Comparison of ENCODE assay signal across 23 cellular contexts in genomic region chr4:23697001-23697528, GRCh38.
"Had no signal": no experiment of that assay in that cellular context is flagged by ENCODE, and none has a peak within 500 bp of the region (broad histone marks: within the 10 kb centered on the region; RNA-seq: fewer than 3 reads in every experiment).

No MANE protein-coding gene starts in this region.

- H3K4me1 ChIP-seq: colonic mucosa, esophagus muscularis mucosa, spleen, testis, tibial nerve had no signal

- H3K36me3 ChIP-seq: colonic mucosa, esophagus muscularis mucosa, gastrocnemius medialis, heart right ventricle, spleen, tibial nerve had no signal

- H3K27ac ChIP-seq: colonic mucosa, epithelial cell of prostate, esophagus muscularis mucosa, gastrocnemius medialis, heart right ventricle, psoas muscle, spleen, testis, tibial nerve had no signal

- ATAC-seq: left lobe of liver; mucosa of descending colon; natural killer cell; sciatic nerve; stimulated activated naive B cell treated with anti-CD40 and anti-IgM and Interleukin-4, amounts not matched to agents 10 μg/mL and 1 μg/mL and 100 μg/mL, for 72 hours; stimulated activated naive CD8-positive, alpha-beta T cell treated with anti-CD3 and anti-CD28 coated beads, Interleukin-15, amount 100 ng/mL, for 72 hours had no signal

- H3K4me3 ChIP-seq: colonic mucosa, dorsolateral prefrontal cortex, esophagus muscularis mucosa, gastrocnemius medialis, heart right ventricle, mucosa of descending colon, psoas muscle, spleen, testis, tibial nerve had no signal

- H3K27me3 ChIP-seq: colonic mucosa, dorsolateral prefrontal cortex, esophagus muscularis mucosa, gastrocnemius medialis, heart right ventricle, spleen, testis, tibial nerve had no signal

- H3K9me3 ChIP-seq: colonic mucosa, esophagus muscularis mucosa, gastrocnemius medialis, heart right ventricle, mucosa of descending colon, psoas muscle, spleen, testis, tibial nerve had no signal

- DNase-seq: cerebellar nuclear complex; colonic mucosa; effector memory CD4-positive, alpha-beta T cell; gastrocnemius medialis; islet precursor cell; mammary epithelial cell; mucosa of descending colon; natural killer cell; psoas muscle; spleen; stimulated activated CD4-positive, alpha-beta T cell treated with anti-CD3 and anti-CD28 coated beads, Interleukin-15, amount 100 ng/mL, for 24 hours; stimulated activated CD4-positive, alpha-beta T cell treated with anti-CD3 and anti-CD28 coated beads, Interleukin-1b, Interleukin-23, amount 100 ng/mL, for 48 hours; stimulated activated CD4-positive, alpha-beta T cell treated with anti-CD3 and anti-CD28 coated beads, Interleukin-4, amount 100 ng/mL, for 4 hours; stimulated activated naive B cell treated with anti-CD40 and anti-IgM and Interleukin-4, amounts not matched to agents 10 μg/mL and 1 μg/mL and 100 μg/mL, for 72 hours; stimulated activated naive CD8-positive, alpha-beta T cell treated with anti-CD3 and anti-CD28 coated beads, Interleukin-15, amount 100 ng/mL, for 72 hours; testis had no signal
